Comparison of ENCODE assay signal across 1 cellular context in the genomic region with DNA sequence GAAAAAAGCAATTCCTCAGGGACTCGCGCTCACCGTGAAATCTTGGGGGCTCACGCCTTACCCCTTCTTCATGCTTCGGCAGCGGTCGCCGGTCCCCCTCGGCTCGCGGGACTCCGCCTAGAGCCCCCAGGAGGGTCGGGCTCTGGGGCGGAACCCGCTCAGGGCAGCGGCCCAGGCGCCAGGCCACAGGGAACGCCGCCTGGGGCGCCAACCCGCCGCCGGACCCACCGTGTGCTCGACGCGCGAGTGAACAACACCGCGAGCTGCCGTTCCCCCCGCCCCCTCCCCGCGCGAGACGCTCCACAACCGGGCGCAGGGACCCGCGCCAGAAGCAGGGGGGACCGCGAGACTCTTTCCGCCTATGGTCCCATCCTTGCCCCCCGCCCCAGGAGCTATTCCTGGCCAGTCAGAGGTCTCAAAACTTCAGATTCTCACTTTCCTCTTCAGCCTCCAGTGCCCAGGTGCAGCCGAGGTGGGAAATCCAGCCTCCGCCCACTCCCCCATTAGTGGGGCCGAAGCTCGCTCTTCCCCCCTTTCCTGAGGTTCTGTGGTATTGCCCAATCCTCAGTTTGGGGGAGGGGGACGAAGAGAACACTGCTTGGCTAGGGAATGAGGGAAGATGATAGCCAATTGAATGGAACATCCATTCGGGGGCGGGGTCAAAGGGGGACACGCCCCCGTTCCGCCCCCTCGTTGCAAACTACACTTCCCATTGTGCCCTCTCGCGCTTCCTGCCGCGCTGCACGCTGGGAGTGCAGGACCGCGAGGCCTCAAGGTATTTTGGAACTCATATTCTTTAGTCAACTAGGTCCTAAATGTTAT.
TF ChIP-seq lines count a peak whose summit lies in the region.

WASF1 (minus strand) TSS at position 265 of the 822 bp plus-strand sequence. CDS start 52,069 bp downstream, outside the sequence.

TF ChIP-seq in H1, 55 proteins besides CTCF, POLR2A, EP300 and RAD21 (continued from another document):
- TF ChIP-seq, protein P1, sequence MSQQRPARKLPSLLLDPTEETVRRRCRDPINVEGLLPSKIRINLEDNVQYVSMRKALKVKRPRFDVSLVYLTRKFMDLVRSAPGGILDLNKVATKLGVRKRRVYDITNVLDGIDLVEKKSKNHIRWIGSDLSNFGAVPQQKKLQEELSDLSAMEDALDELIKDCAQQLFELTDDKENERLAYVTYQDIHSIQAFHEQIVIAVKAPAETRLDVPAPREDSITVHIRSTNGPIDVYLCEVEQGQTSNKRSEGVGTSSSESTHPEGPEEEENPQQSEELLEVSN (IDR thresholded peaks at IDR 0.05), result no peak
- peak; percentile 90 for TF ChIP-seq JUND (IDR thresholded peaks at IDR 0.05; ENCODE audit: low read length)
